In the genomic region with DNA sequence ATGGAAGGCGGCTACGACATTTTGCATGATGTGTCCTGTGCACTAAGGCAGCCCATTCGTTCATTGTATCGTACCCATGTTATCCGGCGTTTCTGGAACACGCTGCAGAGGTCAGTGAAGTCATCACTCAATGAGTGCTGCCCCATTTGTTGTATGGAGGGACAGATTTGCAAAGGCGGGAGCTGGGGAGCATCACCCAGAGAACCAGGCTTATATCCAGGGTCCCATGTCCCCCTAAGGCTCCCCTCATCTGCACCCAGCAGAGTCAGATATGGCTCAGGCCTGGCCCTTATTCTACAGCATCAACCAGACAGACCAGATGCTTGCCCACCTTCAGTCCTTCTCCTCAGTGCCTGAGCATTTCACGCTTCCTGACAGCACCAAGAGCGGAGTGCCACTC, we compare ENCODE assay signal across 18 cellular contexts. TPM values are rescaled to one million over a fixed set of nuclear protein-coding genes. Genes with fewer than 3 reads are reported as not detected.
DNase-seq lines count a peak whose midpoint lies in the region; ATAC-seq and TF ChIP-seq lines count a peak whose summit lies in the region.
"Had no signal": no experiment of that assay in that cellular context is flagged by ENCODE, and none has a peak within 500 bp of the region (broad histone marks: within the 10 kb centered on the region; RNA-seq: fewer than 3 reads in every experiment).

No MANE protein-coding gene starts in this region.

- no peaks in the 10 kb centered on the region for H3K79me1 ChIP-seq in neuronal stem cell (ENCODE audit: low read depth, low read length)

- no peak for TF ChIP-seq CTCF in upper lobe of left lung (IDR thresholded peaks at IDR 0.05)

- no peak overlapping the region for H2BK15ac ChIP-seq in neuronal stem cell (ENCODE audit: low read length)

- H3K4me2 ChIP-seq in neuronal stem cell (ENCODE audit: insufficient read depth, low read length, poor library complexity, severe bottlenecking): no peak overlapping the region
- H3K4me2 ChIP-seq: A549; BLaER1 treated with 17β-estradiol and CSF1 and Interleukin-3, amounts not matched to agents 10 nM and 100 nM had no signal

- H3K4me3 ChIP-seq in neuronal stem cell (ENCODE audit: low read length in 2 of 2) (peak overlapping the region in 1 of 2 donors; percentile 27), upper lobe of left lung (no peak overlapping the region)
- H3K4me3 ChIP-seq: A549; BLaER1 treated with 17β-estradiol and CSF1 and Interleukin-3, amounts not matched to agents 10 nM and 100 nM had no signal

- no peaks in the 10 kb centered on the region for H3K27me3 ChIP-seq in neuronal stem cell (ENCODE audit: control insufficient read depth in 3 of 3, insufficient read depth in 3 of 3, low read depth in 1 of 3, low read length in 3 of 3)
- H3K27me3 ChIP-seq in upper lobe of left lung: no peaks in the 10 kb centered on the region
- H3K27me3 ChIP-seq: BLaER1 treated with 17β-estradiol and CSF1 and Interleukin-3, amounts not matched to agents 10 nM and 100 nM had no signal

- DNase-seq in cardiac septum (ENCODE audit: low spot score): peak; percentile 6
- DNase-seq in Right ventricle myocardium inferior (ENCODE audit: missing footprints): no peak
- DNase-seq in neuronal stem cell (ENCODE audit: low spot score): no peak
- peak; percentile 30 for DNase-seq in posterior vena cava (ENCODE audit: low spot score)
- DNase-seq in NCI-H146 treated with DMSO at 0.1 percent for 48 hours (lab: John Stamatoyannopoulos, UW; ENCODE audit: unreplicated experiment): no peak
- no peak for DNase-seq in upper lobe of left lung
- DNase-seq: AML-193; Caco-2; Calu3; CD4-positive, alpha-beta T cell; CD8-positive, alpha-beta T cell; DMS79 treated with DMSO at 0.1 percent for 48 hours; GF-D8 had no signal

- H3K4me1 ChIP-seq in neuronal stem cell (ENCODE audit: control insufficient read depth in 2 of 2, insufficient read depth in 1 of 2, low read depth in 1 of 2, low read length in 2 of 2) (no peaks in the 10 kb centered on the region), upper lobe of left lung (peaks cover 0 to 6% (median 2%) of the 10 kb centered on the region in 4 donors)
- H3K4me1 ChIP-seq: BLaER1 treated with 17β-estradiol and CSF1 and Interleukin-3, amounts not matched to agents 10 nM and 100 nM; Caco-2 had no signal

- WGBS in neuronal stem cell (ENCODE audit: extremely low coverage in 2 of 2, insufficient read length in 2 of 2, insufficient replicate concordance in 1 of 2), 2 donors: no CpG with 5 or more reads among the region's 10 CpGs
- 94 to 98% methylated on average over 8 to 10 of the region's 10 CpGs for WGBS in upper lobe of left lung, 2 donors

- intact Hi-C loops in cardiac septum (cut with DNase I): no loop called here
- intact Hi-C loops in Right ventricle myocardium inferior (cut with DNase I): no loop called here
- intact Hi-C loops in posterior vena cava (cut with DNase I): no loop called here

- H2AFZ ChIP-seq in neuronal stem cell (ENCODE audit: low read length): no peak overlapping the region

- no peak overlapping the region for H3K4ac ChIP-seq in neuronal stem cell (ENCODE audit: low read length)

- H2BK120ac ChIP-seq in neuronal stem cell (ENCODE audit: low read depth, low read length): no peak overlapping the region

- no peak overlapping the region for H4K91ac ChIP-seq in neuronal stem cell (ENCODE audit: low read depth, low read length, poor library complexity)

- no peak overlapping the region for H3K18ac ChIP-seq in neuronal stem cell (ENCODE audit: low read length)

- no peak overlapping the region for H3K27ac ChIP-seq in neuronal stem cell (replicated peaks; ENCODE audit: low read length)
- no peak overlapping the region for H3K27ac ChIP-seq in upper lobe of left lung
- H3K27ac ChIP-seq: 22Rv1; A549; BLaER1 treated with 17β-estradiol and CSF1 and Interleukin-3, amounts not matched to agents 10 nM and 100 nM; C4-2B had no signal

- no peak overlapping the region for H3K23ac ChIP-seq in neuronal stem cell (ENCODE audit: low read depth, low read length, poor library complexity)

- H3K9ac ChIP-seq in neuronal stem cell (ENCODE audit: low read depth, low read length, poor library complexity): no peak overlapping the region
- H3K9ac ChIP-seq: BLaER1 treated with 17β-estradiol and CSF1 and Interleukin-3, amounts not matched to agents 10 nM and 100 nM had no signal

- peak overlapping the region; percentile 35 for H2BK5ac ChIP-seq in neuronal stem cell (ENCODE audit: low read length)

- no peak overlapping the region for H3K14ac ChIP-seq in neuronal stem cell (ENCODE audit: low read length)

- no peak overlapping the region for H2BK12ac ChIP-seq in neuronal stem cell (ENCODE audit: low read length)

- no peak for TF ChIP-seq EP300 in upper lobe of left lung (IDR thresholded peaks at IDR 0.05)

- H3K9me3 ChIP-seq in neuronal stem cell (replicated peaks in 1 of 2; ENCODE audit: control insufficient read depth in 2 of 2, insufficient read depth in 1 of 2, low read depth in 1 of 2, low read length in 2 of 2): no peaks in the 10 kb centered on the region
- H3K9me3 ChIP-seq in upper lobe of left lung: no peaks in the 10 kb centered on the region
- H3K9me3 ChIP-seq: A549; BLaER1 treated with 17β-estradiol and CSF1 and Interleukin-3, amounts not matched to agents 10 nM and 100 nM; Caco-2 had no signal

- ATAC-seq in Right ventricle myocardium inferior (no peak), upper lobe of left lung (ENCODE audit: low FRiP score in 2 of 2) (no peak)
- ATAC-seq: A549; CD8-positive, alpha-beta T cell had no signal

- peaks cover 54 to 93% of the 10 kb centered on the region in 2 donors for H3K36me3 ChIP-seq in neuronal stem cell (replicated peaks in 1 of 2; ENCODE audit: control insufficient read depth in 2 of 2, insufficient read depth in 2 of 2, low read length in 2 of 2)
- H3K36me3 ChIP-seq in upper lobe of left lung: peaks cover 45 to 93% (median 91%) of the 10 kb centered on the region in 4 donors

- no peak overlapping the region for H2AK5ac ChIP-seq in neuronal stem cell (ENCODE audit: low read depth, low read length)

- no peak overlapping the region for H4K8ac ChIP-seq in neuronal stem cell (ENCODE audit: low read depth, low read length)

- TF ChIP-seq POLR2A in upper lobe of left lung (IDR thresholded peaks at IDR 0.05): no peak

RNA-seq across cellular contexts. Expression of a gene that starts 31.2 kb away (rescaled TPM):
- total RNA-seq in cardiac septum: 35.7 TPM
- total RNA-seq in Right ventricle myocardium inferior: 22.5 TPM
- polyA plus RNA-seq in neuronal stem cell (2013, experiment 1 of 2): 4.2 TPM
- polyA plus RNA-seq in neuronal stem cell (2013, experiment 2 of 2): 4.0 TPM
- total RNA-seq in posterior vena cava: 10 to 100 TPM; 43.3 to 45.8 TPM
- 100 to 1,000 TPM in 1 of 6 donors, 10 to 100 TPM in 5; 33.3 to 184 (median 57.0) TPM for total RNA-seq in upper lobe of left lung

RNA-seq across cellular contexts. Expression of a gene that starts 31.3 kb away (rescaled TPM):
- 17.9 TPM for total RNA-seq in cardiac septum
- total RNA-seq in Right ventricle myocardium inferior: 18.0 TPM
- polyA plus RNA-seq in neuronal stem cell (2013, experiment 1 of 2): 15.7 TPM
- 16.3 TPM for polyA plus RNA-seq in neuronal stem cell (2013, experiment 2 of 2)
- total RNA-seq in posterior vena cava: 10 to 100 TPM; 27.0 to 30.5 TPM
- 10 to 100 TPM; 13.8 to 59.7 (median 38.4) TPM for total RNA-seq in upper lobe of left lung

RNA-seq across cellular contexts. Expression of a gene that starts 32.9 kb away (rescaled TPM):
- total RNA-seq in cardiac septum: 26.3 TPM
- total RNA-seq in Right ventricle myocardium inferior: 20.2 TPM
- 22.2 TPM for polyA plus RNA-seq in neuronal stem cell (2013, experiment 1 of 2)
- polyA plus RNA-seq in neuronal stem cell (2013, experiment 2 of 2): 22.5 TPM
- 10 to 100 TPM; 27.6 to 28.8 TPM for total RNA-seq in posterior vena cava
- 100 to 1,000 TPM in 2 of 6 donors, 10 to 100 TPM in 4; 63.3 to 259 (median 68.8) TPM for total RNA-seq in upper lobe of left lung
- total RNA-seq: A172 had no signal

RNA-seq across cellular contexts. Expression of a gene that starts 53.1 kb away (rescaled TPM):
- total RNA-seq in cardiac septum: 37.8 TPM
- 34.4 TPM for total RNA-seq in Right ventricle myocardium inferior
- polyA plus RNA-seq in neuronal stem cell (2013, experiment 1 of 2): 16.3 TPM
- polyA plus RNA-seq in neuronal stem cell (2013, experiment 2 of 2): 15.7 TPM
- total RNA-seq in posterior vena cava: 10 to 100 TPM; 58.2 to 64.6 TPM
- total RNA-seq in upper lobe of left lung: 100 to 1,000 TPM in 1 of 6 donors, 10 to 100 TPM in 5; 32.5 to 118 (median 72.0) TPM

Comparison
In these comparisons a context has a peak if more than half of its experiments do, and no peak if none do; other contexts are left out.
1. DNase-seq: peak in cardiac septum (single experiment) and posterior vena cava (single experiment); none in Right ventricle myocardium inferior (single experiment), neuronal stem cell (single experiment), NCI-H146 treated with DMSO at 0.1 percent for 48 hours (single experiment) and upper lobe of left lung (0 of 2).